Comparison of ENCODE assay signal across 16 cellular contexts in genomic region chr1:198019126-198019525, GRCh38.
"Had no signal": no experiment of that assay in that cellular context is flagged by ENCODE, and none has a peak within 500 bp of the region (broad histone marks: within the 10 kb centered on the region; RNA-seq: fewer than 3 reads in every experiment).

No MANE protein-coding gene starts in this region.

- H3K27ac ChIP-seq: body of pancreas, dorsolateral prefrontal cortex, lower lobe of right lung, tibial nerve had no signal

- H3K36me3 Mint-ChIP-seq: activated naive CD4-positive, alpha-beta T cell treated with anti-CD3 and anti-CD28 coated beads, Interleukin-2, amount 50 U/mL, for 72 hours; natural killer cell; WTC11 had no signal

- H3K9me3 ChIP-seq: body of pancreas, lower lobe of right lung, tibial nerve had no signal

- H3K9me3 Mint-ChIP-seq: activated naive CD4-positive, alpha-beta T cell treated with anti-CD3 and anti-CD28 coated beads, Interleukin-2, amount 50 U/mL, for 72 hours; activated T-helper 1 cell treated with anti-CD3 and anti-CD28 coated beads, Interleukin-12 subunit alpha, Interleukin-12 subunit beta, Interleukin-2, Interleukin-4 antibody, amounts not matched to agents 30 ng/mL and 10 ng/mL and 1 ng/mL, durations not matched to agents 14 hours and 24 hours and 36 hours; natural killer cell; stimulated activated naive CD8-positive, alpha-beta T cell treated with anti-CD3 and anti-CD28 coated beads, Interleukin-15, Interleukin-2, amounts not matched to agents 100 ng/mL and 50 ng/mL, for 24 hours; T-helper 2 cell treated with Interferon-gamma antibody and Interleukin-4, amounts not matched to agents 5 μg/mL and 100 μg/mL, for 36 hours; WTC11 had no signal

- H3K27ac Mint-ChIP-seq: activated CD4-positive, alpha-beta T cell treated with anti-CD3 and anti-CD28 coated beads for 36 hours; activated T-helper 1 cell treated with anti-CD3 and anti-CD28 coated beads, Interleukin-12 subunit alpha, Interleukin-12 subunit beta, Interleukin-2, Interleukin-4 antibody, amounts not matched to agents 30 ng/mL and 10 ng/mL and 1 ng/mL, durations not matched to agents 14 hours and 24 hours and 36 hours; natural killer cell; stimulated activated naive CD8-positive, alpha-beta T cell treated with anti-CD3 and anti-CD28 coated beads, Interleukin-15, Interleukin-2, amounts not matched to agents 100 ng/mL and 50 ng/mL, for 24 hours; T-helper 2 cell treated with Interferon-gamma antibody and Interleukin-4, amounts not matched to agents 5 μg/mL and 100 μg/mL, for 36 hours; WTC11 had no signal

- H3K27me3 Mint-ChIP-seq: activated CD4-positive, alpha-beta T cell treated with anti-CD3 and anti-CD28 coated beads for 36 hours had no signal

- H3K36me3 ChIP-seq: lower lobe of right lung, tibial nerve had no signal

- DNase-seq: activated CD4-positive, alpha-beta T cell treated with anti-CD3 and anti-CD28 coated beads, Interleukin-2, amount 50 U/mL, for 48 hours; activated gamma-delta T cell treated with Interleukin-2 at 50 U/mL for 16 hours; body of pancreas; central memory CD4-positive, alpha-beta T cell; dorsolateral prefrontal cortex; glutamatergic neuron; hippocampal formation; lower lobe of right lung; natural killer cell had no signal

- H3K27me3 ChIP-seq: body of pancreas, dorsolateral prefrontal cortex, tibial nerve had no signal

- H3K4me1 ChIP-seq: body of pancreas, lower lobe of right lung, tibial nerve had no signal

- H3K4me3 ChIP-seq: body of pancreas, dorsolateral prefrontal cortex, lower lobe of right lung, tibial nerve had no signal

- H3K4me3 Mint-ChIP-seq: activated CD4-positive, alpha-beta T cell treated with anti-CD3 and anti-CD28 coated beads for 36 hours; activated T-helper 1 cell treated with anti-CD3 and anti-CD28 coated beads, Interleukin-12 subunit alpha, Interleukin-12 subunit beta, Interleukin-2, Interleukin-4 antibody, amounts not matched to agents 30 ng/mL and 10 ng/mL and 1 ng/mL, durations not matched to agents 14 hours and 24 hours and 36 hours; natural killer cell; stimulated activated naive CD8-positive, alpha-beta T cell treated with anti-CD3 and anti-CD28 coated beads, Interleukin-15, Interleukin-2, amounts not matched to agents 100 ng/mL and 50 ng/mL, for 24 hours; T-helper 2 cell treated with Interferon-gamma antibody and Interleukin-4, amounts not matched to agents 5 μg/mL and 100 μg/mL, for 36 hours; WTC11 had no signal

- H3K4me1 Mint-ChIP-seq: activated CD4-positive, alpha-beta T cell treated with anti-CD3 and anti-CD28 coated beads for 36 hours; natural killer cell; WTC11 had no signal

- ATAC-seq: body of pancreas, lower lobe of right lung, natural killer cell, WTC11 had no signal
